Comparison of ENCODE assay signal across 1 cellular context in genomic region chr1:109918077-109918606, GRCh38.
A peak's percentile ranks its signal among the peaks of the same experiment; 100 is the strongest.
TF ChIP-seq lines count a peak whose summit lies in the region.

No MANE protein-coding gene starts in this region.

TF ChIP-seq in K562, 482 proteins besides CTCF, POLR2A, EP300 and RAD21 (continued from another document and continues in another):
- TF ChIP-seq ZNF592 (IDR thresholded peaks at IDR 0.05): peak; percentile 95
- TF ChIP-seq COPS2 (conservative IDR thresholded peaks at IDR 0.05): no peak
- peak; percentile 97 for TF ChIP-seq HDAC2 (IDR thresholded peaks at IDR 0.05)
- no peak for TF ChIP-seq WHSC1 (IDR thresholded peaks at IDR 0.05; ENCODE audit: low read length)
- no peak for TF ChIP-seq NCOA6 (IDR thresholded peaks at IDR 0.05)
- no peak for TF ChIP-seq YBX1 (IDR thresholded peaks at IDR 0.05)
- TF ChIP-seq KDM2B (CRISPR knock-in tag; IDR thresholded peaks at IDR 0.05): no peak
- TF ChIP-seq ESRRA (IDR thresholded peaks at IDR 0.05; ENCODE audit: borderline replicate concordance, low read depth): peak; percentile 77; the same call in 1 of the 2 replicates
- peak; percentile 92 for TF ChIP-seq TOE1 (IDR thresholded peaks at IDR 0.05; ENCODE audit: borderline replicate concordance)
- TF ChIP-seq TOE1 (CRISPR knock-in tag; IDR thresholded peaks at IDR 0.05; ENCODE audit: borderline replicate concordance, low read depth): 0 out of 2 replicates have a peak, but pooled peaks have one; percentile 25
- TF ChIP-seq CEBPB (tag; IDR thresholded peaks at IDR 0.05): no peak
- TF ChIP-seq ATF4 (CRISPR knock-in tag; IDR thresholded peaks at IDR 0.05): no peak
- peak; percentile 78 to 96 for TF ChIP-seq MLLT1 (IDR thresholded peaks at IDR 0.05)
- TF ChIP-seq SREBF2 (CRISPR knock-in tag; IDR thresholded peaks at IDR 0.05): no peak
- TF ChIP-seq SMC3 (conservative IDR thresholded peaks at IDR 0.05; ENCODE audit: insufficient read depth, low read depth, low read length): peak; percentile 47; the same call in 1 of the 2 replicates
- peak; percentile 29 to 51; a peak in 2 of 4 replicates for TF ChIP-seq NRF1 (conservative IDR thresholded peaks at IDR 0.05 in 1 of 2, IDR thresholded peaks at IDR 0.05 in 1 of 2)
- TF ChIP-seq MTA1 (IDR thresholded peaks at IDR 0.05; ENCODE audit: borderline replicate concordance): peak; percentile 83; the same call in 1 of the 2 replicates
- TF ChIP-seq ZKSCAN8 (CRISPR knock-in tag; IDR thresholded peaks at IDR 0.05): peak; percentile 28; the same call in 1 of the 2 replicates
- TF ChIP-seq RNF219 (CRISPR knock-in tag; IDR thresholded peaks at IDR 0.05): no peak
- TF ChIP-seq ETV1 (tag; conservative IDR thresholded peaks at IDR 0.05; ENCODE audit: low read depth): peak; percentile 70
- TF ChIP-seq C11orf30 (IDR thresholded peaks at IDR 0.05; ENCODE audit: low read depth): peak; percentile 84
- TF ChIP-seq ZNF224 (CRISPR knock-in tag; IDR thresholded peaks at IDR 0.05): no peak
- TF ChIP-seq ZNF511 (CRISPR knock-in tag; IDR thresholded peaks at IDR 0.05): no peak
- TF ChIP-seq GATAD2B (IDR thresholded peaks at IDR 0.05; ENCODE audit: borderline replicate concordance): no peak; the same call in 1 of the 2 replicates
- TF ChIP-seq NR1H2 (CRISPR knock-in tag; IDR thresholded peaks at IDR 0.05): no peak
- TF ChIP-seq DACH1 (IDR thresholded peaks at IDR 0.05; ENCODE audit: partially characterized antibody): no peak
- no peak for TF ChIP-seq ZNF175 (CRISPR knock-in tag; IDR thresholded peaks at IDR 0.05; ENCODE audit: low read depth)
- TF ChIP-seq SMARCA5 (IDR thresholded peaks at IDR 0.05): peak; percentile 74; the same call in 1 of the 2 replicates
- no peak for TF ChIP-seq ZFP91 (CRISPR knock-in tag; IDR thresholded peaks at IDR 0.05)
- peak; percentile 61 for TF ChIP-seq PKNOX1 (IDR thresholded peaks at IDR 0.05)
- TF ChIP-seq TRIM25 (IDR thresholded peaks at IDR 0.05; ENCODE audit: borderline replicate concordance): no peak
- peak; percentile 58; the same call in 1 of the 2 replicates for TF ChIP-seq TRIM28 (IDR thresholded peaks at IDR 0.05)
